In genomic region chr13:90307136-90307535, GRCh38 we compare ENCODE assay signal across 23 cellular contexts.
"Had no signal": no experiment of that assay in that cellular context is flagged by ENCODE, and none has a peak within 500 bp of the region (broad histone marks: within the 10 kb centered on the region; RNA-seq: fewer than 3 reads in every experiment).

No MANE protein-coding gene starts in this region.

- H3K9me3 ChIP-seq: esophagus muscularis mucosa, left lung, lower lobe of right lung had no signal

- H3K27ac ChIP-seq: coronary artery, dorsolateral prefrontal cortex, esophagus muscularis mucosa, foreskin keratinocyte, heart right ventricle, left lung, lower lobe of right lung had no signal

- H3K4me3 ChIP-seq: coronary artery, dorsolateral prefrontal cortex, esophagus muscularis mucosa, heart right ventricle, left lung, lower lobe of right lung had no signal

- FAIRE-seq: colon, endothelial cell of umbilical vein, frontal cortex, islet of Langerhans, keratinocyte had no signal

- H3K27me3 ChIP-seq: dorsolateral prefrontal cortex, esophagus muscularis mucosa, foreskin keratinocyte, heart right ventricle, left lung had no signal

- ATAC-seq: foreskin keratinocyte; heart right ventricle; left cardiac atrium; left lung; left ventricle myocardium superior; lower lobe of right lung; naive thymus-derived CD4-positive, alpha-beta T cell had no signal

- H3K4me1 ChIP-seq: esophagus muscularis mucosa, heart right ventricle, left lung, lower lobe of right lung had no signal

- DNase-seq: dermis blood vessel endothelial cell; dorsolateral prefrontal cortex; effector CD4-positive, alpha-beta T cell; effector memory CD4-positive, alpha-beta T cell; foreskin keratinocyte; glutamatergic neuron; head of caudate nucleus; heart right ventricle; hippocampal formation; left cardiac atrium; left lung; left ventricle myocardium superior; lower lobe of right lung; mesenchymal stem cell; midbrain; naive thymus-derived CD4-positive, alpha-beta T cell had no signal

- H3K36me3 ChIP-seq: esophagus muscularis mucosa, heart right ventricle, left lung, lower lobe of right lung had no signal
